ENCODE assay signal across 12 cellular contexts in the genomic region with DNA sequence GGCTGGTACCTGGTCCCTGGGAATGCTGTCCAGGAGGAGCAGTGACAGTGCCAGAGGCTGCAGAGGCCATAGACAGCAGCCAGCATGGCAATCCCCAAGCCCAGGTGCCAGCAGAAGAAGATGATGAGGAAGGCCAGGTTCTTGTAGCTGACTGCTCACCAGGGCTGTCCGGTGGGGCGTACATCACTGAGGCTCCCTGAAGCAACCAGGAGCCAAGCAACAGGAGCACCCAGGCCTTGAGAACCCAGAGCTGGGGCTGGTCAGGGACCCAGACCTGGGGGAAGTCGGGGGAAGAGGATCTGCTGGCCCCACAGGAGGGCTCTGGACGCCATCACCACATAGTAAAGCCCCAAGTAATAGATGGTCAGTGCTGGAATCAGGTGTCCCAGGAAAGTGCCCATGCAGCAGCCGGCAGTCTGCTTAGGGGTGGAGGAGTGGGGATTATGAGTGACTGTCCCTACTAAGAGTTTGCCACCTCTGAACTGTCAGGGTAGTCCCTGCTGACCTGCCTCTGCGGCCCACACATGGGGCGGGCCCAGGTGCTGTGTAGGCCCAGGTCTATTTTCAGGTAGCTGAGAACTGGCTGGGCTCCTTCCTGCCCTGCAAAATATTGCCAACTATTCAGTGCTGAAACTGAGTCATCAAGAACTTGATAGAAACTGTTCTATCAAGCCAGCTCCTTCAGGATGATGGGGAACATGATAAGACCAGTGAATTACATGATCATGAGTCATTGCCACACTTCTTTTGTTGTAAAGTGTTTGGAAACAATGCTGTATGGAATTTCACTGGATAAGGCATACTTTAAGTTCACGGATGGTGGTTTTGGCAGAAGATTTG.
A peak's percentile ranks its signal among the peaks of the same experiment; 100 is the strongest.
DNase-seq lines count a peak whose midpoint lies in the region; ATAC-seq and TF ChIP-seq lines count a peak whose summit lies in the region.
"Had no signal": no experiment of that assay in that cellular context is flagged by ENCODE, and none has a peak within 500 bp of the region (broad histone marks: within the 10 kb centered on the region; RNA-seq: fewer than 3 reads in every experiment).

No MANE protein-coding gene starts in this region.

- intact Hi-C loops in upper lobe of right lung (cut with DNase I), result no loop called here

- H3K4me3 ChIP-seq in upper lobe of right lung, result no peak overlapping the region

- H3K4me1 ChIP-seq in upper lobe of right lung, result no peaks in the 10 kb centered on the region

- peak overlapping the region; percentile 49 for H3K27ac ChIP-seq in angular gyrus (ENCODE audit: low read depth, low read length)
- peak overlapping the region; percentile 48 for H3K27ac ChIP-seq in upper lobe of right lung

- H3K27me3 ChIP-seq in upper lobe of right lung, result no peaks in the 10 kb centered on the region

- H3K36me3 ChIP-seq in upper lobe of right lung, result no peaks in the 10 kb centered on the region

- no peak for TF ChIP-seq CTCF in upper lobe of right lung (IDR thresholded peaks at IDR 0.05)

- peak; percentile 90 for ATAC-seq in upper lobe of right lung
- no peak for ATAC-seq in HG03432 (IDR thresholded peaks at IDR 0.05; ENCODE audit: unreplicated experiment)

- no peaks in the 10 kb centered on the region for H3K9me3 ChIP-seq in upper lobe of right lung

- peak; percentile 33 for DNase-seq in SIG-M5 treated with dmso at 0.1 percent for 504 hours (lab: John Stamatoyannopoulos, UW; ENCODE audit: unreplicated experiment)
- DNase-seq in SIG-M5 (lab: John Stamatoyannopoulos, UW), result no peak
- peak; percentile 81 for DNase-seq in iris pigment epithelial cell (ENCODE audit: low read depth)
- DNase-seq in upper lobe of right lung, result no peak
- no peak for DNase-seq in GOT3 (lab: John Stamatoyannopoulos, UW)
- DNase-seq in UCSD-AML1 (lab: John Stamatoyannopoulos, UW; ENCODE audit: unreplicated experiment), result no peak
- DNase-seq: activated CD4-positive, alpha-beta T cell treated with anti-CD3 and anti-CD28 coated beads, Interleukin-2, amount 50 U/mL, for 1 hour; activated naive CD8-positive, alpha-beta T cell treated with anti-CD3 and anti-CD28 coated beads for 36 hours; erythroblast; MM.1S had no signal

Comparison
In these comparisons a context has a peak if more than half of its experiments do, and no peak if none do; other contexts are left out.
1. DNase-seq: peak in SIG-M5 treated with dmso at 0.1 percent for 504 hours (single experiment) and iris pigment epithelial cell (single experiment); none in SIG-M5 (single experiment), upper lobe of right lung (single experiment), GOT3 (single experiment) and UCSD-AML1 (single experiment).